ENCODE assay signal across 24 cellular contexts in genomic region chr5:154342211-154342610, GRCh38.
"Had no signal": no experiment of that assay in that cellular context is flagged by ENCODE, and none has a peak within 500 bp of the region (broad histone marks: within the 10 kb centered on the region; RNA-seq: fewer than 3 reads in every experiment).

No MANE protein-coding gene starts in this region.

- H3K27ac ChIP-seq: left ventricle myocardium inferior, ovary, prostate gland, spleen, tibial nerve, vagina had no signal

- DNase-seq: hypothalamus; immature natural killer cell; left ventricle myocardium inferior; midbrain; mucosa of descending colon; naive thymus-derived CD4-positive, alpha-beta T cell; ovary; posterior cingulate gyrus; retina; right cardiac atrium; sigmoid colon; small intestine; spleen; stimulated activated CD4-positive, alpha-beta T cell treated with anti-CD3 and anti-CD28 coated beads, Interleukin-4, amount 100 ng/mL, for 24 hours; stimulated activated naive CD4-positive, alpha-beta T cell treated with Interleukin-2 at 50 U/mL for 16 hours; stimulated activated naive CD8-positive, alpha-beta T cell treated with anti-CD3 and anti-CD28 coated beads, Interleukin-15, amount 100 ng/mL, for 72 hours; substantia nigra had no signal

- H3K9me3 ChIP-seq: left ventricle myocardium inferior, mucosa of descending colon, ovary, prostate gland, sigmoid colon, spleen, tibial nerve, vagina had no signal

- H3K27ac Mint-ChIP-seq: natural killer cell treated with Interleukin-12 subunit alpha and Interleukin-12 subunit beta and Interleukin-15 and Interleukin-18, amount 100 ng/mL, for 72 hours; stimulated activated memory B cell treated with anti-CD40 and anti-IgM and Interleukin-4, amounts not matched to agents 10 μg/mL and 1 μg/mL and 100 μg/mL, for 72 hours; stimulated activated naive CD8-positive, alpha-beta T cell treated with anti-CD3 and anti-CD28 coated beads, Interleukin-15, amount 100 ng/mL, for 72 hours; type B pancreatic cell had no signal

- H3K4me1 ChIP-seq: prostate gland, tibial nerve, vagina had no signal

- H3K27me3 ChIP-seq: ovary, sigmoid colon, spleen, tibial nerve, vagina had no signal

- ATAC-seq: mucosa of descending colon; naive thymus-derived CD4-positive, alpha-beta T cell; natural killer cell treated with Interleukin-12 subunit alpha and Interleukin-12 subunit beta and Interleukin-15 and Interleukin-18, amount 100 ng/mL, for 72 hours; right cardiac atrium; stimulated activated memory B cell treated with anti-CD40 and anti-IgM and Interleukin-4, amounts not matched to agents 10 μg/mL and 1 μg/mL and 100 μg/mL, for 72 hours; stimulated activated naive CD8-positive, alpha-beta T cell treated with anti-CD3 and anti-CD28 coated beads, Interleukin-15, amount 100 ng/mL, for 72 hours had no signal

- H3K4me3 ChIP-seq: left ventricle myocardium inferior, lung, mucosa of descending colon, ovary, prostate gland, sigmoid colon, spleen, tibial nerve, vagina had no signal

- H3K36me3 ChIP-seq: ovary, prostate gland, sigmoid colon, vagina had no signal

- H3K4me3 Mint-ChIP-seq: immature natural killer cell; naive thymus-derived CD4-positive, alpha-beta T cell; natural killer cell treated with Interleukin-12 subunit alpha and Interleukin-12 subunit beta and Interleukin-15 and Interleukin-18, amount 100 ng/mL, for 72 hours; stimulated activated memory B cell treated with anti-CD40 and anti-IgM and Interleukin-4, amounts not matched to agents 10 μg/mL and 1 μg/mL and 100 μg/mL, for 72 hours; stimulated activated naive CD8-positive, alpha-beta T cell treated with anti-CD3 and anti-CD28 coated beads, Interleukin-15, amount 100 ng/mL, for 72 hours; type B pancreatic cell had no signal

- H3K27me3 Mint-ChIP-seq: naive thymus-derived CD4-positive, alpha-beta T cell; natural killer cell treated with Interleukin-12 subunit alpha and Interleukin-12 subunit beta and Interleukin-15 and Interleukin-18, amount 100 ng/mL, for 72 hours; stimulated activated memory B cell treated with anti-CD40 and anti-IgM and Interleukin-4, amounts not matched to agents 10 μg/mL and 1 μg/mL and 100 μg/mL, for 72 hours; stimulated activated naive CD8-positive, alpha-beta T cell treated with anti-CD3 and anti-CD28 coated beads, Interleukin-15, amount 100 ng/mL, for 72 hours; type B pancreatic cell had no signal
